1 cellular context compared by ENCODE assay signal in genomic region chr18:62328775-62329525, GRCh38.
TF ChIP-seq lines count a peak whose summit lies in the region.

No MANE protein-coding gene starts in this region.

TF ChIP-seq in IMR-90, 13 proteins besides CTCF, POLR2A, EP300 and RAD21:
- TF ChIP-seq USF2 (IDR thresholded peaks at IDR 0.05; ENCODE audit: low read depth, low read length), result no peak
- no peak for TF ChIP-seq CEBPB (IDR thresholded peaks at IDR 0.05; ENCODE audit: low read depth, low read length)
